In the genomic region with DNA sequence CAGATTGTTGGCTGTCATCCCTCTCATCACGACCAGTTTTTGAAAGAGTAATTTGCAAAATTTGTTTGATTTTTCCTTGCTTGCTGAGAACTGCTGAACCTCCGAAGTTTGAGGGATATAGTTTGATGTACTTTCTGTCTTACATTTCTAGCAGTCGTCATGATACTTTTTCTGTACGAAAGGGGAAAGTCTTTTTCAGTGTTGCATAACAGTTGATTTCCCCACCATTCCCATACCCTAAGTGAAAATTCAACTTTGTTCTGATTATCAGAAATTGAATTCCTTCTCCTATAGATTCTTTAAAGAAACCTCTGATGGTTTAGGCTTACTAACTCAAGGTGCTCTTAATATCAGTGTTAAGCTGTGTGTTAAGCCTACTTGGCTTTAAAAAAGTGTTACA, we compare ENCODE assay signal across 9 cellular contexts. TPM values are rescaled to one million over a fixed set of nuclear protein-coding genes. Genes with fewer than 3 reads are reported as not detected.
DNase-seq lines count a peak whose midpoint lies in the region; ATAC-seq, FAIRE-seq and TF ChIP-seq lines count a peak whose summit lies in the region.
"Had no signal": no experiment of that assay in that cellular context is flagged by ENCODE, and none has a peak within 500 bp of the region (broad histone marks: within the 10 kb centered on the region; RNA-seq: fewer than 3 reads in every experiment).

No MANE protein-coding gene starts in this region.

- H3K27ac Mint-ChIP-seq in GM23338: no peak overlapping the region
- no peak overlapping the region for H3K27ac Mint-ChIP-seq in WTC11

- no peaks in the 10 kb centered on the region for H3K36me3 ChIP-seq in GM23338 (ENCODE audit: insufficient read depth)
- H3K36me3 ChIP-seq in small intestine (ENCODE audit: control insufficient read depth in 2 of 2, insufficient read depth in 2 of 2, low read length in 2 of 2): no peaks in the 10 kb centered on the region

- peaks cover 40% of the 10 kb centered on the region for H3K27me3 Mint-ChIP-seq in GM23338 (ENCODE audit: insufficient read depth, low read depth, poor library complexity)
- peaks cover 46% of the 10 kb centered on the region for H3K27me3 Mint-ChIP-seq in WTC11 (ENCODE audit: low read depth)

- peak overlapping the region; percentile 77; the same call in 1 of the 2 replicates for H3K4me2 ChIP-seq in GM23338

- peak overlapping the region; percentile 90; the same call in 1 of the 2 replicates for H3K4me3 ChIP-seq in GM23338
- H3K4me3 ChIP-seq in fibroblast of villous mesenchyme (ENCODE audit: low read depth, low read length): peak overlapping the region; percentile 90
- peak overlapping the region; percentile 22 to 67 for H3K4me3 ChIP-seq in small intestine (ENCODE audit: low read depth in 1 of 2, low read length in 2 of 2)

- H4K20me1 ChIP-seq in GM23338 (replicated peaks; ENCODE audit: insufficient read depth): peaks cover 13% of the 10 kb centered on the region

- 0 out of 2 replicates have a peak, but pooled peaks cover 3% of the 10 kb centered on the region for H3F3A ChIP-seq in GM23338 (replicated peaks; ENCODE audit: low read depth)

- H3K27me3 ChIP-seq in GM23338 (ENCODE audit: insufficient read depth) (peaks cover 55% of the 10 kb centered on the region), small intestine (ENCODE audit: control insufficient read depth in 2 of 2, insufficient read depth in 2 of 2, low read length in 2 of 2) (no peaks in the 10 kb centered on the region)

- H3K9me3 ChIP-seq in small intestine (ENCODE audit: control insufficient read depth, low read depth): no peaks in the 10 kb centered on the region

- no peaks in the 10 kb centered on the region for H3K9me2 ChIP-seq in GM23338 (ENCODE audit: insufficient read depth)

- H3K27ac ChIP-seq in GM23338 (ENCODE audit: low read depth): no peak overlapping the region
- H3K27ac ChIP-seq in small intestine (ENCODE audit: low read depth in 1 of 2, low read length in 1 of 2): peak overlapping the region in 1 of 2 donors; percentile 30

- CTCF ChIA-PET in WTC11 (lab: Charles Lee): interaction anchor here (1.7 kb wide), 1 partner anchor 185 kb away, joined by 5 read pairs; no protein-coding TSS in a partner anchor

- no peak for FAIRE-seq in small intestine (lab: Jason Lieb, UNC)
- FAIRE-seq: TTC549 had no signal

- no peak for ATAC-seq in GM23338
- ATAC-seq in WTC11: no peak
- ATAC-seq in HG03196 (IDR thresholded peaks at IDR 0.05; ENCODE audit: unreplicated experiment): no peak

- H2AFZ ChIP-seq in GM23338: no peak overlapping the region

- WGBS in small intestine, 3 donors: 17 to 36% (median 25%) methylated on average over 4 of the region's 4 CpGs

- H3K4me1 Mint-ChIP-seq in GM23338: peaks cover 22% of the 10 kb centered on the region
- peaks cover 30% of the 10 kb centered on the region for H3K4me1 Mint-ChIP-seq in WTC11

- H3K4me3 Mint-ChIP-seq in GM23338: peak overlapping the region; percentile 80; the same call in 2 of the 3 replicates
- H3K4me3 Mint-ChIP-seq in WTC11: peak overlapping the region; percentile 80

- H3K9me3 Mint-ChIP-seq in GM23338 (no peaks in the 10 kb centered on the region; the same call in 2 of the 3 replicates), WTC11 (no peaks in the 10 kb centered on the region)

- H3K4me1 ChIP-seq in GM23338 (ENCODE audit: insufficient read depth): 0 out of 2 replicates have a peak, but pooled peaks cover 8% of the 10 kb centered on the region
- peaks cover 7 to 22% of the 10 kb centered on the region in 2 donors for H3K4me1 ChIP-seq in small intestine (ENCODE audit: control insufficient read depth in 2 of 2, insufficient read depth in 1 of 2, low read depth in 1 of 2, low read length in 1 of 2)

- POLR2A ChIA-PET in WTC11 (lab: Charles Lee): no interaction called here

- H3K79me2 ChIP-seq in GM23338 (replicated peaks; ENCODE audit: insufficient read depth): peaks cover 14% of the 10 kb centered on the region

- DNase-seq in GM23338 (ENCODE audit: low spot score) (no peak), WTC11 (ENCODE audit: low spot score) (no peak), fibroblast of villous mesenchyme (ENCODE audit: low read depth) (no peak), small intestine (no peak), NCI-H2171 treated with DMSO at 0.1 percent for 48 hours (lab: John Stamatoyannopoulos, UW) (no peak), A172 (ENCODE audit: low spot score) (no peak)
- DNase-seq in activated effector memory CD4-positive, alpha-beta T cell treated with Interleukin-2 at 50 U/mL for 16 hours: no peak

- TF ChIP-seq CTCF in GM23338 (conservative IDR thresholded peaks at IDR 0.05; ENCODE audit: low read depth in 2 of 2) (no peak), WTC11 (IDR thresholded peaks at IDR 0.05) (no peak), fibroblast of villous mesenchyme (IDR thresholded peaks at IDR 0.05; ENCODE audit: insufficient read depth, low read depth, low read length) (no peak)

- H3K36me3 Mint-ChIP-seq in GM23338 (ENCODE audit: low read depth) (no peaks in the 10 kb centered on the region; the same call in 2 of the 3 replicates), WTC11 (no peaks in the 10 kb centered on the region)

TF ChIP-seq in GM23338, 12 proteins besides CTCF, POLR2A, EP300 and RAD21 (continues in another document):
- TF ChIP-seq EZH2 (IDR thresholded peaks at IDR 0.05; ENCODE audit: low read depth, unreplicated experiment): no peak

TF ChIP-seq in WTC11, 78 proteins besides CTCF, POLR2A, EP300 and RAD21 (continues in another document):
- no peak for TF ChIP-seq ZNF396 (CRISPR knock-in tag; IDR thresholded peaks at IDR 0.05; ENCODE audit: borderline replicate concordance)
- no peak for TF ChIP-seq CREM (CRISPR knock-in tag; IDR thresholded peaks at IDR 0.05)
- no peak for TF ChIP-seq ZNF671 (CRISPR knock-in tag; IDR thresholded peaks at IDR 0.05)
- no peak for TF ChIP-seq TP53 (CRISPR knock-in tag; IDR thresholded peaks at IDR 0.05)
- no peak for TF ChIP-seq FOXK1 (CRISPR knock-in tag; IDR thresholded peaks at IDR 0.05)
- TF ChIP-seq, protein P1, sequence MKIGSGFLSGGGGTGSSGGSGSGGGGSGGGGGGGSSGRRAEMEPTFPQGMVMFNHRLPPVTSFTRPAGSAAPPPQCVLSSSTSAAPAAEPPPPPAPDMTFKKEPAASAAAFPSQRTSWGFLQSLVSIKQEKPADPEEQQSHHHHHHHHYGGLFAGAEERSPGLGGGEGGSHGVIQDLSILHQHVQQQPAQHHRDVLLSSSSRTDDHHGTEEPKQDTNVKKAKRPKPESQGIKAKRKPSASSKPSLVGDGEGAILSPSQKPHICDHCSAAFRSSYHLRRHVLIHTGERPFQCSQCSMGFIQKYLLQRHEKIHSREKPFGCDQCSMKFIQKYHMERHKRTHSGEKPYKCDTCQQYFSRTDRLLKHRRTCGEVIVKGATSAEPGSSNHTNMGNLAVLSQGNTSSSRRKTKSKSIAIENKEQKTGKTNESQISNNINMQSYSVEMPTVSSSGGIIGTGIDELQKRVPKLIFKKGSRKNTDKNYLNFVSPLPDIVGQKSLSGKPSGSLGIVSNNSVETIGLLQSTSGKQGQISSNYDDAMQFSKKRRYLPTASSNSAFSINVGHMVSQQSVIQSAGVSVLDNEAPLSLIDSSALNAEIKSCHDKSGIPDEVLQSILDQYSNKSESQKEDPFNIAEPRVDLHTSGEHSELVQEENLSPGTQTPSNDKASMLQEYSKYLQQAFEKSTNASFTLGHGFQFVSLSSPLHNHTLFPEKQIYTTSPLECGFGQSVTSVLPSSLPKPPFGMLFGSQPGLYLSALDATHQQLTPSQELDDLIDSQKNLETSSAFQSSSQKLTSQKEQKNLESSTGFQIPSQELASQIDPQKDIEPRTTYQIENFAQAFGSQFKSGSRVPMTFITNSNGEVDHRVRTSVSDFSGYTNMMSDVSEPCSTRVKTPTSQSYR (CRISPR knock-in tag; IDR thresholded peaks at IDR 0.05): no peak
- TF ChIP-seq ZNF425 (CRISPR knock-in tag; conservative IDR thresholded peaks at IDR 0.05): no peak
- TF ChIP-seq RORB (CRISPR knock-in tag; IDR thresholded peaks at IDR 0.05): no peak

RNA-seq across cellular contexts. Expression of gene PDE8A, which starts 1.6 kb away (rescaled TPM):
- 7.5 and 12.0 TPM in 2 replicates for total RNA-seq in GM23338 (2014; rRNA removed; shearing (Covaris generic))
- polyA plus RNA-seq in GM23338 (2016; fragmentation: Nextera tagmentation; extraction: Ambion mirVana) (5.0 and 5.6 TPM in 2 replicates), small intestine (10 to 100 TPM; 18.4 to 30.9 (median 22.8) TPM)
- total RNA-seq in WTC11 (2021) (10.2 to 13.9 TPM (median 12.7 TPM) in 3 replicates), fibroblast of villous mesenchyme (14.5 and 16.8 TPM in 2 replicates)
- total RNA-seq in A172 (2014; rRNA removed; shearing (Covaris generic)): 7.9 and 13.8 TPM in 2 replicates
